14 cellular contexts compared by ENCODE assay signal in genomic region chr11:61071880-61072279, GRCh38. TPM values are rescaled to one million over a fixed set of nuclear protein-coding genes. Genes with fewer than 3 reads are reported as not detected.
DNase-seq lines count a peak whose midpoint lies in the region; ATAC-seq and TF ChIP-seq lines count a peak whose summit lies in the region.
"Had no signal": no experiment of that assay in that cellular context is flagged by ENCODE, and none has a peak within 500 bp of the region (broad histone marks: within the 10 kb centered on the region; RNA-seq: fewer than 3 reads in every experiment).

No MANE protein-coding gene starts in this region.

- TF ChIP-seq CTCF in spleen (IDR thresholded peaks at IDR 0.05 in 8 of 11, conservative IDR thresholded peaks at IDR 0.05 in 3 of 11), result no peak

- H3K4me1 ChIP-seq in spleen (peaks cover 12 to 59% (median 22%) of the 10 kb centered on the region in 6 donors), aorta (ENCODE audit: control insufficient read depth in 1 of 2, insufficient read depth in 2 of 2, low read length in 2 of 2) (no peaks in the 10 kb centered on the region)
- H3K4me1 ChIP-seq: colonic mucosa, prostate gland had no signal

- H3K27me3 ChIP-seq in spleen (replicated peaks in 1 of 7) (no peaks in the 10 kb centered on the region), aorta (ENCODE audit: control insufficient read depth in 1 of 2, insufficient read depth in 2 of 2, low read length in 1 of 2) (no peaks in the 10 kb centered on the region)
- H3K27me3 ChIP-seq: colonic mucosa had no signal

- peaks cover 66% of the 10 kb centered on the region for H3K4me1 Mint-ChIP-seq in activated CD8-positive, alpha-beta memory T cell treated with anti-CD3 and anti-CD28 coated beads, Interleukin-2, amount 10 ng/mL, durations not matched to agents 7 days and 5 days
- peaks cover 88% of the 10 kb centered on the region for H3K4me1 Mint-ChIP-seq in activated CD4-positive, alpha-beta memory T cell treated with anti-CD3 and anti-CD28 coated beads for 36 hours (ENCODE audit: low read depth)
- peaks cover 32 to 33% of the 10 kb centered on the region in 2 donors for H3K4me1 Mint-ChIP-seq in immature natural killer cell

- H3K36me3 Mint-ChIP-seq in activated CD8-positive, alpha-beta memory T cell treated with anti-CD3 and anti-CD28 coated beads, Interleukin-2, amount 10 ng/mL, durations not matched to agents 7 days and 5 days, result peaks cover 20% of the 10 kb centered on the region
- H3K36me3 Mint-ChIP-seq in activated CD4-positive, alpha-beta memory T cell treated with anti-CD3 and anti-CD28 coated beads for 36 hours, result peaks cover 66% of the 10 kb centered on the region
- peaks cover 0 to 10% (median 5%) of the 10 kb centered on the region in 3 donors for H3K36me3 Mint-ChIP-seq in immature natural killer cell
- H3K36me3 Mint-ChIP-seq: type B pancreatic cell had no signal

- CTCF ChIA-PET in activated CD8-positive, alpha-beta memory T cell treated with anti-CD3 and anti-CD28 coated beads, Interleukin-2, amount 10 ng/mL, durations not matched to agents 7 days and 5 days (lab: Charles Lee), result interaction anchor here (1.0 to 2.5 kb wide), 6 partner anchors 20 to 102 kb away, joined by 3 to 11 read pairs (median 4); no protein-coding TSS in a partner anchor
- CTCF ChIA-PET in activated CD4-positive, alpha-beta memory T cell treated with anti-CD3 and anti-CD28 coated beads for 36 hours (lab: Charles Lee), result no interaction called here

- WGBS in spleen, 5 donors, result 85 to 91% (median 85%) methylated on average over 8 of the region's 8 CpGs
- WGBS in aorta, 2 donors, result 72 to 78% methylated on average over 8 of the region's 8 CpGs

- H3K36me3 ChIP-seq in spleen, result no peaks in the 10 kb centered on the region
- H3K36me3 ChIP-seq in aorta (ENCODE audit: control insufficient read depth in 1 of 2, insufficient read depth in 2 of 2, low read length in 1 of 2), result no peaks in the 10 kb centered on the region
- H3K36me3 ChIP-seq: colonic mucosa, prostate gland had no signal

- H3K9me3 ChIP-seq in spleen, result peaks cover 0 to 2% (median 0%) of the 10 kb centered on the region in 8 donors
- no peaks in the 10 kb centered on the region for H3K9me3 ChIP-seq in aorta (ENCODE audit: control insufficient read depth, low read length)
- H3K9me3 ChIP-seq: colonic mucosa, prostate gland had no signal

- POLR2A ChIA-PET in activated CD4-positive, alpha-beta memory T cell treated with anti-CD3 and anti-CD28 coated beads for 36 hours (lab: Charles Lee), result interaction anchor here (0.8 to 12.3 kb wide), 12 partner anchors 10 to 90 kb away, joined by 3 to 157 read pairs (median 7); no protein-coding TSS in a partner anchor

- H3K4me3 ChIP-seq in spleen, result no peak overlapping the region
- no peak overlapping the region for H3K4me3 ChIP-seq in aorta (ENCODE audit: low read length in 2 of 2)
- H3K4me3 ChIP-seq: colonic mucosa, prostate gland had no signal

- intact Hi-C loops in activated CD4-positive, alpha-beta memory T cell treated with anti-CD3 and anti-CD28 coated beads for 36 hours (cut with micrococcal nuclease), result no loop called here
- intact Hi-C loops in spleen (cut with DNase I; ENCODE audit: low total_unique reads) (no loop called here), aorta (cut with DNase I) (no loop called here)

- peaks cover 3% of the 10 kb centered on the region for H3K27me3 Mint-ChIP-seq in activated CD8-positive, alpha-beta memory T cell treated with anti-CD3 and anti-CD28 coated beads, Interleukin-2, amount 10 ng/mL, durations not matched to agents 7 days and 5 days
- H3K27me3 Mint-ChIP-seq in activated CD4-positive, alpha-beta memory T cell treated with anti-CD3 and anti-CD28 coated beads for 36 hours, result no peaks in the 10 kb centered on the region
- H3K27me3 Mint-ChIP-seq in immature natural killer cell (ENCODE audit: low read depth in 3 of 3), result peaks cover 0 to 4% (median 2%) of the 10 kb centered on the region in 3 donors
- H3K27me3 Mint-ChIP-seq: type B pancreatic cell had no signal

- no peak for ATAC-seq in activated CD8-positive, alpha-beta memory T cell treated with anti-CD3 and anti-CD28 coated beads, Interleukin-2, amount 10 ng/mL, durations not matched to agents 7 days and 5 days
- ATAC-seq in HG03521 (IDR thresholded peaks at IDR 0.05; ENCODE audit: unreplicated experiment) (no peak), GM18861 (IDR thresholded peaks at IDR 0.05; ENCODE audit: unreplicated experiment) (no peak), aorta (ENCODE audit: low FRiP score) (no peak)

- peak overlapping the region; percentile 90 for H3K27ac Mint-ChIP-seq in activated CD8-positive, alpha-beta memory T cell treated with anti-CD3 and anti-CD28 coated beads, Interleukin-2, amount 10 ng/mL, durations not matched to agents 7 days and 5 days
- peak overlapping the region; percentile 94 for H3K27ac Mint-ChIP-seq in activated CD4-positive, alpha-beta memory T cell treated with anti-CD3 and anti-CD28 coated beads for 36 hours
- peak overlapping the region in 5 of 6 donors; percentile 60 to 92 (median 86) for H3K27ac Mint-ChIP-seq in immature natural killer cell
- H3K27ac Mint-ChIP-seq: type B pancreatic cell had no signal

- no peak overlapping the region for H3K4me3 Mint-ChIP-seq in activated CD8-positive, alpha-beta memory T cell treated with anti-CD3 and anti-CD28 coated beads, Interleukin-2, amount 10 ng/mL, durations not matched to agents 7 days and 5 days
- peak overlapping the region; percentile 34 for H3K4me3 Mint-ChIP-seq in activated CD4-positive, alpha-beta memory T cell treated with anti-CD3 and anti-CD28 coated beads for 36 hours
- H3K4me3 Mint-ChIP-seq in immature natural killer cell, result no peak overlapping the region
- H3K4me3 Mint-ChIP-seq: type B pancreatic cell had no signal

- TF ChIP-seq POLR2A in spleen (IDR thresholded peaks at IDR 0.05), result no peak

- DNase-seq in activated CD8-positive, alpha-beta memory T cell treated with anti-CD3 and anti-CD28 coated beads, Interleukin-2, amount 10 ng/mL, durations not matched to agents 7 days and 5 days, result no peak
- DNase-seq in activated CD8-positive, alpha-beta memory T cell treated with anti-CD3 and anti-CD28 coated beads, Interleukin-2, amount 50 U/mL, for 4 hours, result no peak
- DNase-seq in activated CD4-positive, alpha-beta memory T cell treated with anti-CD3 and anti-CD28 coated beads for 36 hours, result no peak
- no peak for DNase-seq in immature natural killer cell
- no peak for DNase-seq in spleen
- no peak for DNase-seq in aorta
- DNase-seq: colonic mucosa, NCI-H2081, T1000 had no signal

- H3K27ac ChIP-seq in spleen (peak overlapping the region; percentile 74 to 92 (median 82)), aorta (ENCODE audit: low read depth in 1 of 2, low read length in 2 of 2) (no peak overlapping the region)
- H3K27ac ChIP-seq: KMS-11, prostate gland had no signal

- no peaks in the 10 kb centered on the region for H3K9me3 Mint-ChIP-seq in activated CD8-positive, alpha-beta memory T cell treated with anti-CD3 and anti-CD28 coated beads, Interleukin-2, amount 10 ng/mL, durations not matched to agents 7 days and 5 days (ENCODE audit: low read depth)
- no peaks in the 10 kb centered on the region for H3K9me3 Mint-ChIP-seq in activated CD4-positive, alpha-beta memory T cell treated with anti-CD3 and anti-CD28 coated beads for 36 hours
- no peaks in the 10 kb centered on the region for H3K9me3 Mint-ChIP-seq in immature natural killer cell

RNA-seq across cellular contexts. Expression of gene CD5, which starts 30.4 kb away (rescaled TPM):
- total RNA-seq in activated CD8-positive, alpha-beta memory T cell treated with anti-CD3 and anti-CD28 coated beads, Interleukin-2, amount 10 ng/mL, durations not matched to agents 7 days and 5 days, result 100 to 1,000 TPM; 134 to 152 TPM
- 100 to 1,000 TPM; 302 to 306 TPM for total RNA-seq in activated CD4-positive, alpha-beta memory T cell treated with anti-CD3 and anti-CD28 coated beads for 36 hours
- polyA plus RNA-seq in immature natural killer cell, result 1 to 10 TPM in 1 of 3 donors, under 1 TPM in 2; 0.68 to 1.8 (median 0.80) TPM
- total RNA-seq in spleen, result 10 to 100 TPM in 6 of 7 donors, 1 to 10 TPM in 1; 9.2 to 27.4 (median 18.3) TPM
- polyA plus RNA-seq in spleen, result 1 to 10 TPM; 2.7 to 6.3 (median 4.9) TPM
- total RNA-seq in aorta, result 1 to 10 TPM in 1 of 2 donors, under 1 TPM in 1; 0.58 to 1.7 TPM
- polyA plus RNA-seq in aorta, result under 1 TPM in 1 of 2 donors, not detected in 1; 0.67 TPM

Comparison
In these comparisons a context has a peak if more than half of its experiments do, and no peak if none do; other contexts are left out.
1. H3K27ac ChIP-seq: peak in spleen (8 of 8); none in aorta (0 of 2).
2. RNA of gene CD5, which starts 30.4 kb away (total RNA-seq): 302 to 306 TPM in activated CD4-positive, alpha-beta memory T cell treated with anti-CD3 and anti-CD28 coated beads for 36 hours and 134 to 152 TPM in activated CD8-positive, alpha-beta memory T cell treated with anti-CD3 and anti-CD28 coated beads, Interleukin-2, amount 10 ng/mL, durations not matched to agents 7 days and 5 days; 9.2 to 27.4 TPM in spleen and 0.58 to 1.7 TPM in aorta; every median in the first group is over 4 times any median in the second.
3. Peak in every context shown above with its lines, with median percentiles within 50 percentile points of each other: H3K27ac Mint-ChIP-seq.